ENCODE assay signal across 12 cellular contexts in genomic region chr1:206709772-206710456, GRCh38. TPM values are rescaled to one million over a fixed set of nuclear protein-coding genes. Genes with fewer than 3 reads are reported as not detected.
DNase-seq lines count a peak whose midpoint lies in the region; ATAC-seq and TF ChIP-seq lines count a peak whose summit lies in the region.
"Had no signal": no experiment of that assay in that cellular context is flagged by ENCODE, and none has a peak within 500 bp of the region (broad histone marks: within the 10 kb centered on the region; RNA-seq: fewer than 3 reads in every experiment).

No MANE protein-coding gene starts in this region.

- peaks cover 61% of the 10 kb centered on the region for H3K4me1 Mint-ChIP-seq in MCF 10A (ENCODE audit: insufficient read depth, unreplicated experiment)
- H3K4me1 Mint-ChIP-seq in stimulated activated effector memory CD8-positive, alpha-beta T cell treated with anti-CD3 and anti-CD28 coated beads, Interleukin-12 subunit alpha, Interleukin-12 subunit beta, amount 100 ng/mL, for 72 hours: peaks cover 88% of the 10 kb centered on the region

- H3K4me1 ChIP-seq in breast epithelium (peaks cover 13 to 28% of the 10 kb centered on the region in 2 donors), RWPE2 (ENCODE audit: insufficient read depth, poor library complexity, severe bottlenecking) (peaks cover 33% of the 10 kb centered on the region), right cardiac atrium (ENCODE audit: control insufficient read depth, insufficient read depth, low read length) (peaks cover 43% of the 10 kb centered on the region)

- H3K9me3 Mint-ChIP-seq in MCF 10A (ENCODE audit: unreplicated experiment): no peaks in the 10 kb centered on the region
- no peaks in the 10 kb centered on the region for H3K9me3 Mint-ChIP-seq in stimulated activated effector memory CD8-positive, alpha-beta T cell treated with anti-CD3 and anti-CD28 coated beads, Interleukin-12 subunit alpha, Interleukin-12 subunit beta, amount 100 ng/mL, for 72 hours
- H3K9me3 Mint-ChIP-seq: naive thymus-derived CD8-positive, alpha-beta T cell had no signal

- DNase-seq in MCF 10A (ENCODE audit: unreplicated experiment) (peak; percentile 66), breast epithelium (ENCODE audit: low spot score in 2 of 2) (no peak), RWPE2 (ENCODE audit: low spot score) (no peak), right cardiac atrium (no peak), NCI-H187 treated with DMSO at 0.1 percent for 48 hours (lab: John Stamatoyannopoulos, UW) (no peak)
- no peak for DNase-seq in stimulated activated effector memory CD8-positive, alpha-beta T cell treated with anti-CD3 and anti-CD28 coated beads, Interleukin-12 subunit alpha, Interleukin-12 subunit beta, amount 100 ng/mL, for 72 hours (ENCODE audit: low spot score in 2 of 2)
- DNase-seq: naive thymus-derived CD8-positive, alpha-beta T cell; WERI-Rb-1 had no signal

- TF ChIP-seq CTCF in MCF 10A (IDR thresholded peaks at IDR 0.05; ENCODE audit: unreplicated experiment) (no peak), breast epithelium (IDR thresholded peaks at IDR 0.05) (no peak), RWPE2 (IDR thresholded peaks at IDR 0.05; ENCODE audit: poor library complexity, severe bottlenecking) (no peak)

- no TSS peak for BruUV-seq in MCF 10A (replicated peaks; lab: Mats Ljungman, UMichigan)

- WGBS in right cardiac atrium: 41% methylated on average over 5 of the region's 5 CpGs

- POLR2A ChIA-PET in MCF 10A (lab: Yijun Ruan, JAX): interaction anchor here (0.6 to 16.1 kb wide), 15 partner anchors 11 to 1016 kb away, joined by 3 to 229 read pairs (median 4); partner anchors contain the start of genes DYRK3, EIF2D, MAPKAPK2 and RAB7B

- H3K27me3 ChIP-seq in breast epithelium (no peaks in the 10 kb centered on the region), RWPE2 (ENCODE audit: insufficient read depth, poor library complexity, severe bottlenecking) (no peaks in the 10 kb centered on the region), right cardiac atrium (ENCODE audit: control insufficient read depth, insufficient read depth) (no peaks in the 10 kb centered on the region)
- H3K27me3 ChIP-seq: SJSA1 had no signal

- CTCF ChIA-PET in MCF 10A (lab: Yijun Ruan, JAX): interaction anchor here (0.6 to 11.8 kb wide), 22 partner anchors 9 to 320 kb away, joined by 3 to 158 read pairs (median 6); partner anchors contain the start of gene IL20

- peak overlapping the region; percentile 52 for H3K27ac Mint-ChIP-seq in MCF 10A (ENCODE audit: low read depth, unreplicated experiment)
- peak overlapping the region; percentile 11 for H3K27ac Mint-ChIP-seq in stimulated activated effector memory CD8-positive, alpha-beta T cell treated with anti-CD3 and anti-CD28 coated beads, Interleukin-12 subunit alpha, Interleukin-12 subunit beta, amount 100 ng/mL, for 72 hours

- peak overlapping the region in 1 of 2 donors; percentile 6 for H3K27ac ChIP-seq in breast epithelium
- H3K27ac ChIP-seq in RWPE2 (ENCODE audit: poor library complexity, severe bottlenecking): peak overlapping the region; percentile 64
- H3K27ac ChIP-seq in right cardiac atrium (ENCODE audit: low read length): peak overlapping the region; percentile 51
- H3K27ac ChIP-seq: HL-60, WERI-Rb-1 had no signal

- H3K4me3 Mint-ChIP-seq in MCF 10A (ENCODE audit: unreplicated experiment): no peak overlapping the region
- H3K4me3 Mint-ChIP-seq in stimulated activated effector memory CD8-positive, alpha-beta T cell treated with anti-CD3 and anti-CD28 coated beads, Interleukin-12 subunit alpha, Interleukin-12 subunit beta, amount 100 ng/mL, for 72 hours: no peak overlapping the region

- H3K36me3 Mint-ChIP-seq in MCF 10A (ENCODE audit: insufficient read depth, unreplicated experiment): peaks cover 15% of the 10 kb centered on the region
- peaks cover 13% of the 10 kb centered on the region for H3K36me3 Mint-ChIP-seq in stimulated activated effector memory CD8-positive, alpha-beta T cell treated with anti-CD3 and anti-CD28 coated beads, Interleukin-12 subunit alpha, Interleukin-12 subunit beta, amount 100 ng/mL, for 72 hours

- H3K9me3 ChIP-seq in breast epithelium (no peaks in the 10 kb centered on the region), RWPE2 (ENCODE audit: severe bottlenecking) (no peaks in the 10 kb centered on the region), right cardiac atrium (ENCODE audit: control insufficient read depth, low read length) (no peaks in the 10 kb centered on the region)
- H3K9me3 ChIP-seq: SJSA1 had no signal

- no peaks in the 10 kb centered on the region for H3K27me3 Mint-ChIP-seq in MCF 10A (ENCODE audit: insufficient read depth, unreplicated experiment)
- H3K27me3 Mint-ChIP-seq: naive thymus-derived CD8-positive, alpha-beta T cell had no signal

- H3K4me3 ChIP-seq in breast epithelium: no peak overlapping the region
- H3K4me3 ChIP-seq in RWPE2 (ENCODE audit: severe bottlenecking): no peak overlapping the region
- no peak overlapping the region for H3K4me3 ChIP-seq in right cardiac atrium (ENCODE audit: low read length)
- H3K4me3 ChIP-seq: SJSA1 had no signal

- no peaks in the 10 kb centered on the region for H3K36me3 ChIP-seq in breast epithelium
- H3K36me3 ChIP-seq in RWPE2 (ENCODE audit: low read depth): no peaks in the 10 kb centered on the region
- H3K36me3 ChIP-seq: SJSA1, WERI-Rb-1 had no signal

- no peak for TF ChIP-seq POLR2A in breast epithelium (IDR thresholded peaks at IDR 0.05)

- intact Hi-C loops in MCF 10A (cut with micrococcal nuclease): loop anchor here (1.0 kb wide), 1 partner anchor 36 kb away; no protein-coding TSS in a partner anchor
- intact Hi-C loops in breast epithelium (cut with DNase I; ENCODE audit: low total_unique reads): no loop called here
- intact Hi-C loops in right cardiac atrium (cut with DNase I): no loop called here

- ATAC-seq in RWPE2 (ENCODE audit: low read depth): peak; percentile 89
- peak in 1 of 2 donors; percentile 17 for ATAC-seq in right cardiac atrium
- peak; percentile 42 for ATAC-seq in stimulated activated effector memory CD8-positive, alpha-beta T cell treated with anti-CD3 and anti-CD28 coated beads, Interleukin-12 subunit alpha, Interleukin-12 subunit beta, amount 100 ng/mL, for 72 hours
- no peak for ATAC-seq in GM21717 (IDR thresholded peaks at IDR 0.05; ENCODE audit: unreplicated experiment)
- no peak for ATAC-seq in GM19467 (IDR thresholded peaks at IDR 0.05; ENCODE audit: unreplicated experiment)
- ATAC-seq: naive thymus-derived CD8-positive, alpha-beta T cell had no signal

RNA-seq across cellular contexts. Expression of gene MAPKAPK2, which starts 25.2 kb away (rescaled TPM):
- 142 and 178 TPM in 2 replicates for total RNA-seq in MCF 10A (2022)
- 10 to 100 TPM; 47.4 to 69.2 (median 67.2) TPM for total RNA-seq in breast epithelium
- 100 to 1,000 TPM; 192 to 221 (median 216) TPM for total RNA-seq in right cardiac atrium
- polyA plus RNA-seq in right cardiac atrium: 129 TPM

Comparison
In these comparisons a context has a peak if more than half of its experiments do, and no peak if none do; other contexts are left out.
1. ATAC-seq: peak in RWPE2 (single experiment) and stimulated activated effector memory CD8-positive, alpha-beta T cell treated with anti-CD3 and anti-CD28 coated beads, Interleukin-12 subunit alpha, Interleukin-12 subunit beta, amount 100 ng/mL, for 72 hours (single experiment); none in GM21717 (single experiment) and GM19467 (single experiment).